In genomic region chr2:143398701-143399260, GRCh38 we compare ENCODE assay signal across 18 cellular contexts.
A peak's percentile ranks its signal among the peaks of the same experiment; 100 is the strongest.
DNase-seq lines count a peak whose midpoint lies in the region; ATAC-seq and TF ChIP-seq lines count a peak whose summit lies in the region.
"Had no signal": no experiment of that assay in that cellular context is flagged by ENCODE, and none has a peak within 500 bp of the region (broad histone marks: within the 10 kb centered on the region; RNA-seq: fewer than 3 reads in every experiment).

No MANE protein-coding gene starts in this region.

- POLR2A ChIA-PET in HEK293 (lab: Yijun Ruan, JAX), result interaction anchor here (0.5 kb wide), 1 partner anchor 9 kb away, joined by 3 read pairs; no protein-coding TSS in a partner anchor

- H3K9ac ChIP-seq in fibroblast of lung (ENCODE audit: insufficient read depth, low read length), result no peak overlapping the region

- H3K27me3 Mint-ChIP-seq in endothelial cell (ENCODE audit: unreplicated experiment), result no peaks in the 10 kb centered on the region
- H3K27me3 Mint-ChIP-seq: activated B cell treated with CpG ODN at 0.5 μM for 24 hours; activated naive CD4-positive, alpha-beta T cell treated with anti-CD3 and anti-CD28 coated beads, Interleukin-2, amount 10 ng/mL, durations not matched to agents 7 days and 5 days; T-cell had no signal

- no peaks in the 10 kb centered on the region for H3K27me3 ChIP-seq in ACC112 (ENCODE audit: insufficient read depth, low read length)
- no peaks in the 10 kb centered on the region for H3K27me3 ChIP-seq in fibroblast of lung (ENCODE audit: control insufficient read depth, insufficient read depth, low read length)
- H3K27me3 ChIP-seq: right lobe of liver had no signal

- H3K27ac ChIP-seq in ACC112 (ENCODE audit: low read depth, low read length), result no peak overlapping the region
- H3K27ac ChIP-seq in HEK293 (ENCODE audit: extremely low read depth, low read depth, low read length), result peak overlapping the region; percentile 50; the same call in 1 of the 2 replicates
- H3K27ac ChIP-seq in fibroblast of lung (ENCODE audit: insufficient read depth, low read length), result no peak overlapping the region
- H3K27ac ChIP-seq: lower lobe of right lung, right lobe of liver had no signal

- H3K27ac Mint-ChIP-seq in endothelial cell (ENCODE audit: unreplicated experiment), result no peak overlapping the region
- H3K27ac Mint-ChIP-seq: activated naive CD4-positive, alpha-beta T cell treated with anti-CD3 and anti-CD28 coated beads, Interleukin-2, amount 10 ng/mL, durations not matched to agents 7 days and 5 days; nephron progenitor cell had no signal

- no peaks in the 10 kb centered on the region for H3K9me3 ChIP-seq in HEK293 (ENCODE audit: control insufficient read depth, insufficient read depth, low read depth, low read length)
- H3K9me3 ChIP-seq in fibroblast of lung (ENCODE audit: control insufficient read depth, insufficient read depth, low read depth, low read length), result no peaks in the 10 kb centered on the region
- H3K9me3 ChIP-seq: lower lobe of right lung, right lobe of liver had no signal

- no peak overlapping the region for H3K4me3 Mint-ChIP-seq in endothelial cell (ENCODE audit: unreplicated experiment)
- H3K4me3 Mint-ChIP-seq: activated B cell treated with CpG ODN at 0.5 μM for 24 hours; activated naive CD4-positive, alpha-beta T cell treated with anti-CD3 and anti-CD28 coated beads, Interleukin-2, amount 10 ng/mL, durations not matched to agents 7 days and 5 days; nephron progenitor cell; T-cell had no signal

- H2AFZ ChIP-seq in ACC112 (ENCODE audit: low read length, unreplicated experiment), result peak overlapping the region; percentile 86
- H2AFZ ChIP-seq in fibroblast of lung (ENCODE audit: low read length), result no peak overlapping the region

- CTCF ChIA-PET in HEK293 (lab: Yijun Ruan, JAX), result no interaction called here

- DNase-seq in NCI-H524 treated with DMSO at 0.1 percent for 48 hours (lab: John Stamatoyannopoulos, UW), result peak; percentile 73
- DNase-seq in fibroblast of lung (ENCODE audit: low read depth in 2 of 2), result peak in 1 of 2 donors; percentile 11
- no peak for DNase-seq in stimulated activated naive CD8-positive, alpha-beta T cell treated with anti-CD3 and anti-CD28 coated beads, Interleukin-15, Interleukin-2, amounts not matched to agents 100 U/mL and 50 U/mL, for 24 hours
- no peak for DNase-seq in endothelial cell (ENCODE audit: low spot score)
- DNase-seq in RKO (ENCODE audit: low spot score), result no peak
- no peak for DNase-seq in T1000 (lab: John Stamatoyannopoulos, UW)
- DNase-seq: activated B cell treated with CpG ODN at 0.5 μM for 24 hours; activated naive CD4-positive, alpha-beta T cell treated with anti-CD3 and anti-CD28 coated beads, Interleukin-2, amount 10 ng/mL, durations not matched to agents 7 days and 5 days; GOT3; KBM-7; lower lobe of right lung; NCI-H187 treated with DMSO at 0.1 percent for 48 hours; nephron progenitor cell; right lobe of liver; stimulated activated naive CD4-positive, alpha-beta T cell treated with Interleukin-2 at 50 U/mL for 16 hours; T-cell had no signal

- H4K20me1 ChIP-seq in fibroblast of lung (ENCODE audit: control insufficient read depth, extremely low read depth, insufficient read depth, low read length), result no peaks in the 10 kb centered on the region

- H3K4me1 ChIP-seq in ACC112 (ENCODE audit: control insufficient read depth, insufficient read depth, low read length, unreplicated experiment) (peaks cover 15% of the 10 kb centered on the region), HEK293 (ENCODE audit: control insufficient read depth, insufficient read depth, low read length) (peaks cover 17% of the 10 kb centered on the region), fibroblast of lung (ENCODE audit: control insufficient read depth, extremely low read depth, insufficient read depth, low read length) (peaks cover 2% of the 10 kb centered on the region)
- H3K4me1 ChIP-seq: lower lobe of right lung, right lobe of liver had no signal

- H3K4me3 ChIP-seq in ACC112 (ENCODE audit: low read depth, low read length) (peak overlapping the region; percentile 66), HEK293 (ENCODE audit: low read depth, low read length) (no peak overlapping the region), fibroblast of lung (replicated peaks in 1 of 4; ENCODE audit: control extremely low read depth in 1 of 4, insufficient read depth in 1 of 4, low read depth in 3 of 4, low read length in 4 of 4) (peak overlapping the region in 3 of 4 experiments; percentile 0 to 30 (median 27))
- H3K4me3 ChIP-seq: lower lobe of right lung, right lobe of liver had no signal

- no peak for ATAC-seq in stimulated activated naive CD8-positive, alpha-beta T cell treated with anti-CD3 and anti-CD28 coated beads, Interleukin-15, Interleukin-2, amounts not matched to agents 100 U/mL and 50 U/mL, for 24 hours
- ATAC-seq: lower lobe of right lung, right lobe of liver had no signal

- H3K36me3 ChIP-seq in ACC112 (ENCODE audit: insufficient read depth, low read length), result no peaks in the 10 kb centered on the region
- H3K36me3 ChIP-seq in HEK293 (ENCODE audit: control insufficient read depth in 2 of 2, insufficient read depth in 1 of 2, low read length in 2 of 2), result no peaks in the 10 kb centered on the region
- no peaks in the 10 kb centered on the region for H3K36me3 ChIP-seq in fibroblast of lung (ENCODE audit: control insufficient read depth, insufficient read depth, low read length)
- H3K36me3 ChIP-seq: lower lobe of right lung, right lobe of liver had no signal

- peak overlapping the region; percentile 71 for H3K4me2 ChIP-seq in fibroblast of lung (ENCODE audit: extremely low read depth, insufficient read depth, low read length)

- no peaks in the 10 kb centered on the region for H3K9me3 Mint-ChIP-seq in endothelial cell (ENCODE audit: unreplicated experiment)
- H3K9me3 Mint-ChIP-seq: activated B cell treated with CpG ODN at 0.5 μM for 24 hours; activated naive CD4-positive, alpha-beta T cell treated with anti-CD3 and anti-CD28 coated beads, Interleukin-2, amount 10 ng/mL, durations not matched to agents 7 days and 5 days; nephron progenitor cell; T-cell had no signal

- H3K36me3 Mint-ChIP-seq in endothelial cell (ENCODE audit: low read depth, unreplicated experiment), result no peaks in the 10 kb centered on the region

- TF ChIP-seq CTCF in HEK293 (tag by site-specific recombination; IDR thresholded peaks at IDR 0.05), result no peak
- TF ChIP-seq CTCF in fibroblast of lung (conservative IDR thresholded peaks at IDR 0.05 in 1 of 2, IDR thresholded peaks at IDR 0.05 in 1 of 2; ENCODE audit: low read depth in 1 of 2, low read length in 2 of 2), result no peak
- no peak for TF ChIP-seq CTCF in endothelial cell (IDR thresholded peaks at IDR 0.05; ENCODE audit: unreplicated experiment)

- H3K79me2 ChIP-seq in ACC112 (ENCODE audit: control insufficient read depth, insufficient read depth, low read length, unreplicated experiment) (no peaks in the 10 kb centered on the region), fibroblast of lung (ENCODE audit: control insufficient read depth, insufficient read depth, low read length) (no peaks in the 10 kb centered on the region)

- H3K4me1 Mint-ChIP-seq in endothelial cell (ENCODE audit: unreplicated experiment), result no peaks in the 10 kb centered on the region
- H3K4me1 Mint-ChIP-seq: nephron progenitor cell had no signal

TF ChIP-seq in HEK293, 187 proteins besides CTCF, POLR2A, EP300 and RAD21:
- TF ChIP-seq HIC1 (tag by site-specific recombination; IDR thresholded peaks at IDR 0.05), result 0 out of 2 replicates have a peak, but pooled peaks have one; percentile 13
- TF ChIP-seq PRDM6 (tag by site-specific recombination; IDR thresholded peaks at IDR 0.05), result peak; percentile 46; the same call in 1 of the 2 replicates
- TF ChIP-seq ZNF362 (tag by site-specific recombination; IDR thresholded peaks at IDR 0.05), result 0 out of 2 replicates have a peak, but pooled peaks have one; percentile 11
- no peak for TF ChIP-seq ZNF155 (tag by site-specific recombination; IDR thresholded peaks at IDR 0.05)
